In genomic region chr11:116731097-116731761, GRCh38 we compare ENCODE assay signal across 11 cellular contexts. TPM values are rescaled to one million over a fixed set of nuclear protein-coding genes. Genes with fewer than 3 reads are reported as not detected.
DNase-seq lines count a peak whose midpoint lies in the region; ATAC-seq and TF ChIP-seq lines count a peak whose summit lies in the region.
"Had no signal": no experiment of that assay in that cellular context is flagged by ENCODE, and none has a peak within 500 bp of the region (broad histone marks: within the 10 kb centered on the region; RNA-seq: fewer than 3 reads in every experiment).

No MANE protein-coding gene starts in this region.

- H3K4me3 Mint-ChIP-seq in natural killer cell, result no peak overlapping the region
- H3K4me3 Mint-ChIP-seq: nephron had no signal

- peak; percentile 24 for DNase-seq in HuH-7 (ENCODE audit: low spot score)
- peak; percentile 37 for DNase-seq in WERI-Rb-1
- no peak for DNase-seq in heart left ventricle
- peak in 1 of 2 donors; percentile 79 for DNase-seq in psoas muscle
- DNase-seq in GM03348 (ENCODE audit: low spot score), result no peak
- no peak for DNase-seq in natural killer cell
- no peak for DNase-seq in activated CD8-positive, alpha-beta memory T cell treated with anti-CD3 and anti-CD28 coated beads, Interleukin-2, amount 50 U/mL, for 48 hours
- DNase-seq: NCI-H2029, T-helper 2 cell had no signal

- ATAC-seq in heart left ventricle (peak in 3 of 4 donors; percentile 16 to 26 (median 20)), psoas muscle (peak; percentile 80 to 92 (median 90)), HG02884 (IDR thresholded peaks at IDR 0.05; ENCODE audit: unreplicated experiment) (no peak), natural killer cell (no peak)

- H3K36me3 Mint-ChIP-seq in natural killer cell, result no peaks in the 10 kb centered on the region

- H3K27ac ChIP-seq in WERI-Rb-1, result no peak overlapping the region
- no peak overlapping the region for H3K27ac ChIP-seq in heart left ventricle
- H3K27ac ChIP-seq in psoas muscle, result no peak overlapping the region

- intact Hi-C loops in heart left ventricle (cut with DNase I), result loop anchor here in 2 of 10 donors (5.0 kb wide), 2 partner anchors 376 to 496 kb away; no protein-coding TSS in a partner anchor
- intact Hi-C loops in psoas muscle (cut with DNase I), result no loop called here
- intact Hi-C loops in natural killer cell (cut with micrococcal nuclease), result loop anchor here (5.0 kb wide), 2 partner anchors 106 to 496 kb away; partner anchors contain the start of gene APOA1

- peaks cover 12 to 16% of the 10 kb centered on the region in 2 donors for H3K4me1 Mint-ChIP-seq in natural killer cell

- H3K27ac Mint-ChIP-seq in natural killer cell, result no peak overlapping the region
- H3K27ac Mint-ChIP-seq: nephron had no signal

- WGBS in heart left ventricle, 4 donors, result 52 to 77% (median 61%) methylated on average over 6 to 11 of the region's 11 CpGs
- 29 to 35% (median 33%) methylated on average over 11 of the region's 11 CpGs for WGBS in psoas muscle, 3 donors

- TF ChIP-seq CTCF in WERI-Rb-1 (IDR thresholded peaks at IDR 0.05; ENCODE audit: low read depth, low read length), result peak; percentile 37; the same call in 1 of the 2 replicates
- no peak for TF ChIP-seq CTCF in heart left ventricle (IDR thresholded peaks at IDR 0.05)
- no peak for TF ChIP-seq CTCF in psoas muscle (IDR thresholded peaks at IDR 0.05)
- no peak for TF ChIP-seq CTCF in natural killer cell (IDR thresholded peaks at IDR 0.05)

- H3K4me1 ChIP-seq in heart left ventricle (peaks cover 0 to 13% (median 0%) of the 10 kb centered on the region in 12 donors), psoas muscle (peaks cover 13% of the 10 kb centered on the region)

- H3K9me3 ChIP-seq in WERI-Rb-1 (ENCODE audit: severe bottlenecking) (no peaks in the 10 kb centered on the region), heart left ventricle (no peaks in the 10 kb centered on the region), psoas muscle (no peaks in the 10 kb centered on the region)

- H3K27me3 ChIP-seq in WERI-Rb-1 (ENCODE audit: insufficient read depth, low read depth, severe bottlenecking) (no peaks in the 10 kb centered on the region), heart left ventricle (peaks cover 0 to 9% (median 0%) of the 10 kb centered on the region in 9 donors), psoas muscle (ENCODE audit: insufficient read depth in 3 of 3, low read length in 2 of 3) (no peaks in the 10 kb centered on the region)

- H3K36me3 ChIP-seq in WERI-Rb-1 (no peaks in the 10 kb centered on the region), heart left ventricle (no peaks in the 10 kb centered on the region), psoas muscle (ENCODE audit: insufficient read depth in 1 of 2, low read depth in 1 of 2) (no peaks in the 10 kb centered on the region)

- H3K9me3 Mint-ChIP-seq in natural killer cell, result no peaks in the 10 kb centered on the region
- H3K9me3 Mint-ChIP-seq: nephron had no signal

- H3K4me3 ChIP-seq in WERI-Rb-1 (ENCODE audit: low read depth, low read length) (no peak overlapping the region), heart left ventricle (no peak overlapping the region), psoas muscle (peak overlapping the region; percentile 11)

- TF ChIP-seq POLR2A in heart left ventricle (IDR thresholded peaks at IDR 0.05), result no peak

- peaks cover 0 to 9% of the 10 kb centered on the region in 2 donors for H3K27me3 Mint-ChIP-seq in natural killer cell (ENCODE audit: low read depth in 2 of 2)

RNA-seq across cellular contexts. Expression of gene BUD13, which starts 41.6 kb away (rescaled TPM):
- total RNA-seq in heart left ventricle (10 to 100 TPM in 1 of 9 donors, 1 to 10 TPM in 8; 5.8 to 10.0 (median 7.1) TPM), psoas muscle (10 to 100 TPM in 1 of 4 donors, 1 to 10 TPM in 3; 8.6 to 11.4 (median 9.2) TPM), natural killer cell (10 to 100 TPM; 13.5 to 16.0 (median 13.7) TPM)
- polyA plus RNA-seq in heart left ventricle (1 to 10 TPM; 4.3 to 8.5 TPM), psoas muscle (10 to 100 TPM; 11.2 to 17.1 (median 14.2) TPM)

RNA-seq across cellular contexts. Expression of gene ZPR1, which starts 56.6 kb away (rescaled TPM):
- total RNA-seq in heart left ventricle (10 to 100 TPM in 8 of 9 donors, 1 to 10 TPM in 1; 9.7 to 48.7 (median 27.1) TPM), psoas muscle (10 to 100 TPM; 41.4 to 63.2 (median 56.1) TPM), natural killer cell (100 to 1,000 TPM in 1 of 3 donors, 10 to 100 TPM in 2; 92.0 to 107 (median 92.6) TPM)
- polyA plus RNA-seq in heart left ventricle (10 to 100 TPM in 1 of 2 donors, 1 to 10 TPM in 1; 6.2 to 59.4 TPM), psoas muscle (10 to 100 TPM; 40.1 to 98.6 (median 70.2) TPM)

Comparison
In these comparisons a context has a peak if more than half of its experiments do, and no peak if none do; other contexts are left out.
1. DNase-seq: peak in HuH-7 (single experiment) and WERI-Rb-1 (single experiment); none in heart left ventricle (0 of 5), GM03348 (single experiment), natural killer cell (single experiment) and activated CD8-positive, alpha-beta memory T cell treated with anti-CD3 and anti-CD28 coated beads, Interleukin-2, amount 50 U/mL, for 48 hours (single experiment).
2. ATAC-seq: peak in heart left ventricle (3 of 4) and psoas muscle (4 of 4); none in HG02884 (single experiment) and natural killer cell (0 of 3).